Comparison of ENCODE assay signal across 9 cellular contexts in the genomic region with DNA sequence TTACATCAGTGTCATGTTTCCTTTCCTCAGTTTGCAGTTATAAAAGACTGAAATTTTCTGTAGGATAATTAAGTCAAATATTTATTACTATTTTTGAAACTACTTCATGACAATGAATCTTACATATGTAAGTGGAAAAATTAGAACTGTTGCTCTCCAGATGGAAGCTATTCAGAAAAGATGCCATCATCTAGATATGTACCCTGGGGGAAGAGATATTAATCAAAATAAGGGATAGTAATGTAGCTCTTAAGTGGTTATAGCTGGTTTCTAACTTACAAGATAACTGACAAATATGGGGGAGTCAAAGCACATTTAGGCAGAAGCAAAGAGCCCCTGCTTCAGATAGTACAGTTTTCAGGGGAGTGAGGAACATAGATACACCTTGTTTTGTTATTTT. TPM values are rescaled to one million over a fixed set of nuclear protein-coding genes. Genes with fewer than 3 reads are reported as not detected.
"Had no signal": no experiment of that assay in that cellular context is flagged by ENCODE, and none has a peak within 500 bp of the region (broad histone marks: within the 10 kb centered on the region; RNA-seq: fewer than 3 reads in every experiment).

No MANE protein-coding gene starts in this region.

- DNase-seq: GM23248, GOT3, H9, HCEC 1CT, HFFc6 had no signal

- ATAC-seq: GM23338, HCT116 had no signal

- H3K27ac ChIP-seq: GM23248 had no signal

- H3K9ac ChIP-seq: GM23248 had no signal

- H3K4me3 ChIP-seq: GM23248, GM23338, HAP-1 had no signal

- H3K9me3 ChIP-seq: HAP-1 had no signal

- H3K36me3 ChIP-seq: HAP-1 had no signal

- H2AFZ ChIP-seq: GM23248, GM23338 had no signal

- H3K4me1 ChIP-seq: HAP-1 had no signal

- H3K4me2 ChIP-seq: GM23338 had no signal

RNA-seq across cellular contexts. Expression of a gene that starts 38.1 kb away (rescaled TPM):
- total RNA-seq: GM23248, GM23338, H1, H9 had no signal
- polyA plus RNA-seq: GM23248, GM23338 had no signal
